8 cellular contexts compared by ENCODE assay signal in genomic region chr1:21368514-21369289, GRCh38.
DNase-seq lines count a peak whose midpoint lies in the region; ATAC-seq lines count a peak whose summit lies in the region.

No MANE protein-coding gene starts in this region.

- H3K36me3 Mint-ChIP-seq in T-helper 17 cell (ENCODE audit: low read depth), result no peaks in the 10 kb centered on the region

- ATAC-seq in T-helper 17 cell, result peak; percentile 68
- ATAC-seq in sciatic nerve, result peak; percentile 96
- ATAC-seq in GM18870 (IDR thresholded peaks at IDR 0.05; ENCODE audit: unreplicated experiment), result no peak
- no peak for ATAC-seq in GM18867 (IDR thresholded peaks at IDR 0.05; ENCODE audit: unreplicated experiment)

- H3K4me1 Mint-ChIP-seq in T-helper 17 cell, result peaks cover 11% of the 10 kb centered on the region

- H3K9me3 ChIP-seq in T-helper 17 cell (ENCODE audit: control insufficient read depth, low read length, poor library complexity, severe bottlenecking), result no peaks in the 10 kb centered on the region

- peak; percentile 90 for DNase-seq in GM03348 (ENCODE audit: low spot score)
- DNase-seq in NCI-H1092 treated with DMSO at 0.1 percent for 48 hours (lab: John Stamatoyannopoulos, UW), result peak; percentile 82
- DNase-seq in T-helper 17 cell, result peak; percentile 49 to 58 (median 53)
- peak; percentile 91 for DNase-seq in astrocyte of the hippocampus (ENCODE audit: low read depth, low spot score)
- DNase-seq in hippocampal formation (lab: John Stamatoyannopoulos, UW), result peak; percentile 66 to 72
- DNase-seq in sciatic nerve (ENCODE audit: low spot score), result peak; percentile 88

- intact Hi-C loops in sciatic nerve (cut with DNase I), result loop anchor here (5.0 kb wide), 1 partner anchor 111 kb away; no protein-coding TSS in a partner anchor

- no peaks in the 10 kb centered on the region for H3K27me3 Mint-ChIP-seq in T-helper 17 cell

- no peak overlapping the region for H3K4me3 Mint-ChIP-seq in T-helper 17 cell

- no peak overlapping the region for H3K27ac Mint-ChIP-seq in T-helper 17 cell

Comparison
In these comparisons a context has a peak if more than half of its experiments do, and no peak if none do; other contexts are left out.
1. ATAC-seq: peak in T-helper 17 cell (single experiment) and sciatic nerve (single experiment); none in GM18870 (single experiment) and GM18867 (single experiment).
2. Peak in every context shown above with its lines, with median percentiles within 50 percentile points of each other: DNase-seq.